21 cellular contexts compared by ENCODE assay signal in genomic region chr7:25830986-25831558, GRCh38.
DNase-seq lines count a peak whose midpoint lies in the region; ATAC-seq and TF ChIP-seq lines count a peak whose summit lies in the region.
"Had no signal": no experiment of that assay in that cellular context is flagged by ENCODE, and none has a peak within 500 bp of the region (broad histone marks: within the 10 kb centered on the region; RNA-seq: fewer than 3 reads in every experiment).

No MANE protein-coding gene starts in this region.

- H3K27ac Mint-ChIP-seq in nephron progenitor cell, result peak overlapping the region; percentile 99
- H3K27ac Mint-ChIP-seq: HFFc6, WTC11 had no signal

- H3K4me3 Mint-ChIP-seq in nephron progenitor cell, result peak overlapping the region; percentile 48
- H3K4me3 Mint-ChIP-seq: HFFc6, WTC11 had no signal

- H3K27ac ChIP-seq in tibial artery, result peak overlapping the region; percentile 71 to 75
- H3K27ac ChIP-seq: epithelial cell of prostate, neutrophil had no signal

- H3K9me3 Mint-ChIP-seq in nephron progenitor cell, result peaks cover 15% of the 10 kb centered on the region

- peaks cover 68% of the 10 kb centered on the region for H3K4me1 Mint-ChIP-seq in nephron progenitor cell

- no peaks in the 10 kb centered on the region for H3K27me3 ChIP-seq in tibial artery
- H3K27me3 ChIP-seq: MG63, Peyer's patch, thyroid gland had no signal

- H3K36me3 ChIP-seq in tibial artery, result no peaks in the 10 kb centered on the region
- H3K36me3 ChIP-seq: MG63, neutrophil, Peyer's patch, thyroid gland had no signal

- H3K4me3 ChIP-seq in choroid plexus epithelial cell (ENCODE audit: low read depth, low read length) (no peak overlapping the region), tibial artery (no peak overlapping the region)
- H3K4me3 ChIP-seq: MG63, Peyer's patch, thyroid gland had no signal

- H3K36me3 Mint-ChIP-seq in nephron progenitor cell (ENCODE audit: low read depth), result peaks cover 10% of the 10 kb centered on the region
- H3K36me3 Mint-ChIP-seq: WTC11 had no signal

- H3K27me3 Mint-ChIP-seq in nephron progenitor cell (ENCODE audit: low read depth, poor library complexity), result peaks cover 4% of the 10 kb centered on the region

- intact Hi-C loops in tibial artery (cut with DNase I; ENCODE audit: low total_unique reads), result no loop called here

- no peaks in the 10 kb centered on the region for H3K9me3 ChIP-seq in tibial artery
- H3K9me3 ChIP-seq: MG63, neutrophil, Peyer's patch, thyroid gland had no signal

- DNase-seq in NCI-H1105 treated with DMSO at 0.1 percent for 48 hours (lab: John Stamatoyannopoulos, UW) (peak; percentile 49), NCI-H1105 (lab: John Stamatoyannopoulos, UW) (no peak), choroid plexus epithelial cell (ENCODE audit: low read depth) (peak; percentile 67), nephron progenitor cell (no peak), tibial artery (no peak)
- DNase-seq in stimulated activated naive CD4-positive, alpha-beta T cell treated with Interleukin-2 at 50 U/mL for 16 hours (lab: John Stamatoyannopoulos, UW), result no peak
- DNase-seq: activated CD8-positive, alpha-beta memory T cell treated with anti-CD3 and anti-CD28 coated beads for 24 hours; cerebellar nuclear complex; HFFc6; MG63; NCI-H2107; NCI-H82; Peyer's patch; stimulated activated CD4-positive, alpha-beta T cell treated with anti-CD3 and anti-CD28 coated beads, Interleukin-4, amount 100 ng/mL, for 24 hours; stimulated activated CD8-positive, alpha-beta memory T cell treated with anti-CD3 and anti-CD28 coated beads, Interleukin-4, amount 100 ng/mL, for 48 hours had no signal

- peaks cover 0 to 55% (median 16%) of the 10 kb centered on the region in 4 donors for H3K4me1 ChIP-seq in tibial artery
- H3K4me1 ChIP-seq: Peyer's patch had no signal

- ATAC-seq in HG03460 (IDR thresholded peaks at IDR 0.05; ENCODE audit: unreplicated experiment) (no peak), GM19452 (IDR thresholded peaks at IDR 0.05; ENCODE audit: unreplicated experiment) (no peak)

- TF ChIP-seq CTCF in choroid plexus epithelial cell (conservative IDR thresholded peaks at IDR 0.05; ENCODE audit: low read depth, low read length), result no peak
- TF ChIP-seq CTCF in nephron progenitor cell (IDR thresholded peaks at IDR 0.05), result no peak
- TF ChIP-seq CTCF in tibial artery (IDR thresholded peaks at IDR 0.05), result no peak

Comparison
In these comparisons a context has a peak if more than half of its experiments do, and no peak if none do; other contexts are left out.
1. DNase-seq: peak in NCI-H1105 treated with DMSO at 0.1 percent for 48 hours (single experiment) and choroid plexus epithelial cell (single experiment); none in NCI-H1105 (single experiment), nephron progenitor cell (single experiment), tibial artery (0 of 2) and stimulated activated naive CD4-positive, alpha-beta T cell treated with Interleukin-2 at 50 U/mL for 16 hours (single experiment).